8 cellular contexts compared by ENCODE assay signal in the genomic region with DNA sequence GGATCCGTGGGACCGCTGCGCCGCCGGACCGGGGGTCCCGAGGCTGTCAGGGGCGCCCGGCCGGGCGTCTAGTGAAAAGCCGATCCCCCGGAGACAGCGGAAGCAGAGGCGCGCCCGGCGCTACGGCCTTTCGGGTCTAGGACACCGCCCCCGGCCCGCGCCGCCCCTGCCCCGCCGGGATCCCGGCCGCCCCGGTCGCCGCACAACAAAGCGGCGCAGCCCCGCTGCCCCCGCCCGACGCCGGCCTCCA. TPM values are rescaled to one million over a fixed set of nuclear protein-coding genes. Genes with fewer than 3 reads are reported as not detected.
A peak's percentile ranks its signal among the peaks of the same experiment; 100 is the strongest.
DNase-seq lines count a peak whose midpoint lies in the region; ATAC-seq, FAIRE-seq and TF ChIP-seq lines count a peak whose summit lies in the region.

No MANE protein-coding gene starts in this region.

- H3K4me2 ChIP-seq in astrocyte (ENCODE audit: low read length), result peak overlapping the region; percentile 90

- peaks cover 44% of the 10 kb centered on the region for H4K20me1 ChIP-seq in astrocyte (ENCODE audit: insufficient read depth, low read length)

- H3K9ac ChIP-seq in astrocyte (ENCODE audit: low read length), result peak overlapping the region; percentile 99
- H3K9ac ChIP-seq in kidney (ENCODE audit: low read length in 2 of 2), result peak overlapping the region; percentile 48 to 88

- H3K36me3 ChIP-seq in astrocyte (ENCODE audit: insufficient read depth, low read length) (peaks cover 3% of the 10 kb centered on the region), kidney (ENCODE audit: control insufficient read depth in 1 of 2, insufficient read depth in 2 of 2, low read length in 2 of 2) (no peaks in the 10 kb centered on the region), testis (ENCODE audit: low read depth, missing control alignments) (no peaks in the 10 kb centered on the region)

- no peaks in the 10 kb centered on the region for H3K9me3 Mint-ChIP-seq in astrocyte (ENCODE audit: unreplicated experiment)
- H3K9me3 Mint-ChIP-seq in stimulated activated memory B cell treated with anti-CD40 and anti-IgM and Interleukin-4, amounts not matched to agents 10 μg/mL and 1 μg/mL and 100 μg/mL, for 72 hours, result no peaks in the 10 kb centered on the region

- peak overlapping the region; percentile 87 for H3K4me3 ChIP-seq in HFF-Myc (replicated peaks; ENCODE audit: low read depth, low read length)
- peak overlapping the region; percentile 77 for H3K4me3 ChIP-seq in astrocyte (ENCODE audit: insufficient read depth, low read depth, low read length)
- peak overlapping the region; percentile 18 to 71 for H3K4me3 ChIP-seq in kidney (ENCODE audit: low read length in 2 of 2)
- peak overlapping the region; percentile 80 to 95 for H3K4me3 ChIP-seq in testis

- H3K4me3 Mint-ChIP-seq in astrocyte (ENCODE audit: unreplicated experiment), result no peak overlapping the region
- no peak overlapping the region for H3K4me3 Mint-ChIP-seq in stimulated activated memory B cell treated with anti-CD40 and anti-IgM and Interleukin-4, amounts not matched to agents 10 μg/mL and 1 μg/mL and 100 μg/mL, for 72 hours

- H3K27me3 ChIP-seq in astrocyte (ENCODE audit: insufficient read depth, low read length) (no peaks in the 10 kb centered on the region), testis (no peaks in the 10 kb centered on the region)

- H3K36me3 Mint-ChIP-seq in astrocyte (ENCODE audit: low read depth, unreplicated experiment), result peaks cover 2% of the 10 kb centered on the region
- H3K36me3 Mint-ChIP-seq in stimulated activated memory B cell treated with anti-CD40 and anti-IgM and Interleukin-4, amounts not matched to agents 10 μg/mL and 1 μg/mL and 100 μg/mL, for 72 hours, result no peaks in the 10 kb centered on the region

- intact Hi-C loops in kidney (cut with DNase I), result no loop called here
- intact Hi-C loops in testis (cut with DNase I; ENCODE audit: low total_unique reads), result no loop called here

- no peak overlapping the region for H3K27ac Mint-ChIP-seq in astrocyte (ENCODE audit: unreplicated experiment)
- H3K27ac Mint-ChIP-seq in stimulated activated memory B cell treated with anti-CD40 and anti-IgM and Interleukin-4, amounts not matched to agents 10 μg/mL and 1 μg/mL and 100 μg/mL, for 72 hours, result no peak overlapping the region

- peaks cover 12% of the 10 kb centered on the region for H3K4me1 Mint-ChIP-seq in astrocyte (ENCODE audit: low read depth, unreplicated experiment)
- peaks cover 6% of the 10 kb centered on the region for H3K4me1 Mint-ChIP-seq in stimulated activated memory B cell treated with anti-CD40 and anti-IgM and Interleukin-4, amounts not matched to agents 10 μg/mL and 1 μg/mL and 100 μg/mL, for 72 hours

- peaks cover 54% of the 10 kb centered on the region for H3K79me2 ChIP-seq in astrocyte (ENCODE audit: insufficient read depth, low read length)

- H3K4me1 ChIP-seq in astrocyte (ENCODE audit: insufficient read depth, low read length), result peaks cover 17% of the 10 kb centered on the region
- peaks cover 1 to 6% of the 10 kb centered on the region in 2 donors for H3K4me1 ChIP-seq in kidney (ENCODE audit: control insufficient read depth in 1 of 2, insufficient read depth in 1 of 2, low read depth in 1 of 2, low read length in 2 of 2)
- no peaks in the 10 kb centered on the region for H3K4me1 ChIP-seq in testis

- DNase-seq in HFF-Myc (ENCODE audit: extremely low read depth, low read depth) (no peak), astrocyte (ENCODE audit: low read depth) (no peak), kidney (no peak), testis (no peak), amniotic stem cell (lab: John Stamatoyannopoulos, UW) (no peak)
- no peak for DNase-seq in activated CD4-positive, alpha-beta T cell treated with anti-CD3 and anti-CD28 coated beads for 48 hours

- H3K9me3 ChIP-seq in astrocyte (ENCODE audit: insufficient read depth, low read depth, low read length) (no peaks in the 10 kb centered on the region), kidney (ENCODE audit: control insufficient read depth in 1 of 2, low read length in 2 of 2) (no peaks in the 10 kb centered on the region), testis (no peaks in the 10 kb centered on the region)

- H2AFZ ChIP-seq in astrocyte (ENCODE audit: low read depth, low read length), result no peak overlapping the region

- ATAC-seq in HG02840 (IDR thresholded peaks at IDR 0.05; ENCODE audit: low FRiP score, unreplicated experiment), result no peak
- no peak for ATAC-seq in stimulated activated memory B cell treated with anti-CD40 and anti-IgM and Interleukin-4, amounts not matched to agents 10 μg/mL and 1 μg/mL and 100 μg/mL, for 72 hours

- TF ChIP-seq CTCF in HFF-Myc (IDR thresholded peaks at IDR 0.05; ENCODE audit: low read depth, low read length, missing control alignments) (no peak), astrocyte (IDR thresholded peaks at IDR 0.05; ENCODE audit: insufficient read depth, low read depth, low read length) (no peak), kidney (IDR thresholded peaks at IDR 0.05; ENCODE audit: borderline replicate concordance, extremely low read depth, insufficient read depth) (no peak), testis (IDR thresholded peaks at IDR 0.05) (no peak)

- H3K27ac ChIP-seq in astrocyte (ENCODE audit: low read depth, low read length), result peak overlapping the region; percentile 99
- H3K27ac ChIP-seq in kidney (ENCODE audit: low read depth in 2 of 2, low read length in 2 of 2), result peak overlapping the region; percentile 95 to 99
- H3K27ac ChIP-seq in testis, result peak overlapping the region; percentile 93 to 100

- WGBS in testis, 2 donors, result 1% methylated on average over 21 of the region's 39 CpGs; no CpG with 5 or more reads in 1 of the 2 donors

- FAIRE-seq in astrocyte (lab: Jason Lieb, UNC), result no peak
- FAIRE-seq in kidney (lab: Jason Lieb, UNC), result no peak

- no peak for TF ChIP-seq POLR2A in testis (IDR thresholded peaks at IDR 0.05)

- no peaks in the 10 kb centered on the region for H3K27me3 Mint-ChIP-seq in astrocyte (ENCODE audit: low read depth, unreplicated experiment)
- H3K27me3 Mint-ChIP-seq in stimulated activated memory B cell treated with anti-CD40 and anti-IgM and Interleukin-4, amounts not matched to agents 10 μg/mL and 1 μg/mL and 100 μg/mL, for 72 hours, result peaks cover 29% of the 10 kb centered on the region

RNA-seq across cellular contexts. Expression of a gene that starts 0.6 kb away (rescaled TPM):
- total RNA-seq in astrocyte, result 46.3 and 46.7 TPM in 2 replicates
- 26.3 TPM for total RNA-seq in kidney
- 5.5 TPM for polyA plus RNA-seq in kidney (ENCODE audit: insufficient read depth, low read depth, low replicate concordance)
- total RNA-seq in testis, result 10 to 100 TPM; 36.5 to 40.2 TPM
- polyA plus RNA-seq in testis (ENCODE audit: insufficient read depth, low read depth, low replicate concordance), result 35.6 TPM
